Comparison of ENCODE assay signal across 7 cellular contexts in genomic region chr1:16684152-16684551, GRCh38. TPM values are rescaled to one million over a fixed set of nuclear protein-coding genes. Genes with fewer than 3 reads are reported as not detected.
DNase-seq lines count a peak whose midpoint lies in the region; ATAC-seq and TF ChIP-seq lines count a peak whose summit lies in the region.
"Not testable (repeated sequence)": the region's sequence is repeated elsewhere in the genome, so short reads cannot be mapped to it uniquely, and the experiment has no call there.

No MANE protein-coding gene starts in this region.

- H3K9ac ChIP-seq in KMS-11; PC-3 (ENCODE audit: low read length): not testable (repeated sequence)

- not testable (repeated sequence) for TF ChIP-seq POLR2A in body of pancreas (IDR thresholded peaks at IDR 0.05)

- POLR2A ChIA-PET in HEK293 (lab: Yijun Ruan, JAX); PC-3 (lab: Charles Lee; ENCODE audit: unreplicated experiment): not testable (repeated sequence)

- not testable (repeated sequence) for H3K4me1 ChIP-seq in DOHH2 (ENCODE audit: control insufficient read depth, low read length); HEK293 (ENCODE audit: control insufficient read depth, insufficient read depth, low read length); PC-3 (ENCODE audit: insufficient read depth, low read length); body of pancreas
- H3K4me1 ChIP-seq in KMS-11 (ENCODE audit: low read depth, poor library complexity, severe bottlenecking) = peaks cover 25% of the 10 kb centered on the region

- not testable (repeated sequence) for TF ChIP-seq CTCF in DOHH2 (IDR thresholded peaks at IDR 0.05; ENCODE audit: low read depth, low read length, poor library complexity, severe bottlenecking); HEK293 (tag by site-specific recombination; IDR thresholded peaks at IDR 0.05); KMS-11 (conservative IDR thresholded peaks at IDR 0.05; ENCODE audit: low read depth, low read length); PC-3 (conservative IDR thresholded peaks at IDR 0.05; ENCODE audit: low read depth, low read length); body of pancreas (IDR thresholded peaks at IDR 0.05)

- H3K9me2 ChIP-seq in DOHH2 (replicated peaks; ENCODE audit: control insufficient read depth, low read length); PC-3 (replicated peaks; ENCODE audit: low read length): not testable (repeated sequence)

- H3K9me3 ChIP-seq in DOHH2 (ENCODE audit: control insufficient read depth, insufficient read depth, low read length); HEK293 (ENCODE audit: control insufficient read depth, insufficient read depth, low read depth, low read length); PC-3 (ENCODE audit: low read length); body of pancreas: not testable (repeated sequence)

- H4K20me1 ChIP-seq in DOHH2 (ENCODE audit: control insufficient read depth, insufficient read depth, low read depth, low read length); KMS-11 (ENCODE audit: insufficient read depth); PC-3 (ENCODE audit: low read length): not testable (repeated sequence)

- not testable (repeated sequence) for BruUV-seq in PC-3 (replicated peaks; lab: Mats Ljungman, UMichigan)

- ATAC-seq in GM18907 (IDR thresholded peaks at IDR 0.05; ENCODE audit: unreplicated experiment) (peak; percentile 56), HG03108 (IDR thresholded peaks at IDR 0.05; ENCODE audit: unreplicated experiment) (peak; percentile 53), PC-3 (peak; percentile 42; the same call in 1 of the 2 replicates), body of pancreas (peak; percentile 28)

- peak overlapping the region; percentile 32; the same call in 1 of the 2 replicates for H3K4me3 ChIP-seq in DOHH2 (ENCODE audit: low read length)
- H3K4me3 ChIP-seq in HEK293 (ENCODE audit: low read depth, low read length); KMS-11 (IDR thresholded peaks at IDR 0.05; ENCODE audit: insufficient read depth, low read depth, low read length); PC-3 (ENCODE audit: low read length); body of pancreas: not testable (repeated sequence)

- intact Hi-C loops in PC-3 (cut with micrococcal nuclease); body of pancreas (cut with DNase I): not testable (repeated sequence)

- not testable (repeated sequence) for H2AFZ ChIP-seq in KMS-11 (ENCODE audit: low read depth); PC-3 (ENCODE audit: low read length)

- CTCF ChIA-PET in HEK293 (lab: Yijun Ruan, JAX); PC-3 (lab: Charles Lee): not testable (repeated sequence)

- H3K27ac ChIP-seq in DOHH2 (ENCODE audit: low read depth, low read length); HEK293 (ENCODE audit: extremely low read depth, low read depth, low read length); KMS-11; PC-3 (ENCODE audit: low read length); body of pancreas: not testable (repeated sequence)

- not testable (repeated sequence) for H3K27me3 ChIP-seq in DOHH2 (ENCODE audit: control insufficient read depth, low read length); KMS-11 (ENCODE audit: insufficient read depth, low read depth); PC-3 (ENCODE audit: low read length); body of pancreas

- H3K36me3 ChIP-seq in DOHH2 (ENCODE audit: control insufficient read depth, low read length); HEK293 (ENCODE audit: control insufficient read depth in 2 of 2, insufficient read depth in 1 of 2, low read length in 2 of 2); KMS-11 (ENCODE audit: insufficient read depth); PC-3 (ENCODE audit: low read depth, low read length); body of pancreas (replicated peaks in 1 of 2; ENCODE audit: insufficient read depth in 1 of 2, low read depth in 2 of 2): not testable (repeated sequence)

- H3K79me2 ChIP-seq in DOHH2 (ENCODE audit: control insufficient read depth, low read length); KMS-11 (ENCODE audit: insufficient read depth, low read depth); PC-3 (ENCODE audit: low read length): not testable (repeated sequence)

- H3F3A ChIP-seq in DOHH2 (ENCODE audit: control insufficient read depth, insufficient read depth); PC-3 (ENCODE audit: low read length, unreplicated experiment): not testable (repeated sequence)

- WGBS in body of pancreas, 2 donors = 3 to 6% methylated on average over 2 of the region's 2 CpGs

- not testable (repeated sequence) for DNase-seq in PC-3, body of pancreas

- H3K4me2 ChIP-seq in DOHH2 (ENCODE audit: low read length) (peak overlapping the region; percentile 37), KMS-11 (peak overlapping the region; percentile 29; the same call in 1 of the 2 replicates)
- not testable (repeated sequence) for H3K4me2 ChIP-seq in PC-3 (ENCODE audit: low read length)

TF ChIP-seq in HEK293, 187 proteins besides CTCF, POLR2A, EP300 and RAD21:
- 0 out of 2 replicates have a peak, but pooled peaks have one; percentile 16 for TF ChIP-seq TCF7L2 (IDR thresholded peaks at IDR 0.05; ENCODE audit: borderline replicate concordance, low read depth, low read length)
TF ChIP-seq in HEK293: peak in this region for 1; not testable (repeated sequence) for 186.

RNA-seq across cellular contexts. Expression of gene RNU1-3, which starts 17.4 kb away (rescaled TPM):
- total RNA-seq in PC-3 (2014; rRNA removed) = under 0.01 TPM in 2 replicates
- over 10,000 TPM in 1 of 2 donors, under 1 TPM in 1; under 0.01 to 15,479 TPM for total RNA-seq in body of pancreas

RNA-seq across cellular contexts. Expression of gene RNU1-4, which starts 56.2 kb away (rescaled TPM):
- under 0.01 TPM in 2 replicates for total RNA-seq in PC-3 (2014; rRNA removed)
- total RNA-seq in body of pancreas = over 10,000 TPM in 1 of 2 donors, under 1 TPM in 1; under 0.01 to 15,479 TPM
